In the genomic region with DNA sequence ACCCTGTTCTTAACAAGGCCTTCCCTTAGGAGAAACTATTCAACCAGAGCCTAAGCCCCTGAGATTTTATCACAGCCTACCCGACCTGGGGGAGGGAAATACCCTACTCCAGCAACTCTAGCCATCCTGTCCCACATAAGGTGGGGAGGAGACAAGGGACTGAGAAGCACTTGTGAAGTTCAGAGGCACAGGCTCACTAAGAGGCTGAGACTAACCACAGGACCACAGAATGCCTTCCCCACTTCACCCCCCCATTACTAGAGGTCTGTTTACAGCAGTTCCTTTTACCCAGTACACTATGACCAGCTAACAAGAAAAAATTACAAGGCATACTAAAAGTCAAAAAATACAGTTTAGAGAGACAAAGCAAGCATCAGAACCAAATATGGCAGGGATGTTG, we compare ENCODE assay signal across 15 cellular contexts.
A peak's percentile ranks its signal among the peaks of the same experiment; 100 is the strongest.
DNase-seq lines count a peak whose midpoint lies in the region; ATAC-seq and TF ChIP-seq lines count a peak whose summit lies in the region.
"Had no signal": no experiment of that assay in that cellular context is flagged by ENCODE, and none has a peak within 500 bp of the region (broad histone marks: within the 10 kb centered on the region; RNA-seq: fewer than 3 reads in every experiment).

No MANE protein-coding gene starts in this region.

- H3K36me3 ChIP-seq in mucosa of descending colon (ENCODE audit: low read depth): no peaks in the 10 kb centered on the region
- H3K36me3 ChIP-seq: esophagus squamous epithelium, upper lobe of left lung had no signal

- intact Hi-C loops in mucosa of descending colon (cut with DNase I, micrococcal nuclease): no loop called here

- H3K4me1 ChIP-seq in mucosa of descending colon (ENCODE audit: low read depth): no peaks in the 10 kb centered on the region
- H3K4me1 ChIP-seq: esophagus squamous epithelium, upper lobe of left lung had no signal

- no peak for TF ChIP-seq CTCF in mucosa of descending colon (IDR thresholded peaks at IDR 0.05)

- peak; percentile 42 for ATAC-seq in GM18858 (IDR thresholded peaks at IDR 0.05; ENCODE audit: unreplicated experiment)
- ATAC-seq in GM21786 (IDR thresholded peaks at IDR 0.05; ENCODE audit: unreplicated experiment): peak; percentile 73
- peak; percentile 85 for ATAC-seq in HG03378 (IDR thresholded peaks at IDR 0.05; ENCODE audit: unreplicated experiment)
- peak; percentile 55 for ATAC-seq in mucosa of descending colon
- ATAC-seq: sciatic nerve had no signal

- H3K9me3 ChIP-seq in mucosa of descending colon: no peaks in the 10 kb centered on the region
- H3K9me3 ChIP-seq: esophagus squamous epithelium, upper lobe of left lung had no signal

- DNase-seq in mucosa of descending colon (no peak), T-helper 9 cell (no peak), NCI-H446 treated with DMSO at 0.1 percent for 48 hours (lab: John Stamatoyannopoulos, UW) (no peak), SIG-M5 (lab: John Stamatoyannopoulos, UW) (no peak)
- DNase-seq in stimulated activated CD4-positive, alpha-beta T cell treated with anti-CD3 and anti-CD28 coated beads, Interleukin-2, amount 100 ng/mL, for 48 hours: no peak
- DNase-seq: activated CD4-positive, alpha-beta memory T cell treated with anti-CD3 and anti-CD28 coated beads, Interleukin-2, amount 10 ng/mL, durations not matched to agents 7 days and 5 days; activated naive CD4-positive, alpha-beta T cell treated with Interleukin-2 at 50 U/mL for 16 hours; caudate nucleus; esophagus squamous epithelium; NCI-H1930; upper lobe of left lung had no signal

- no peak overlapping the region for H3K4me3 ChIP-seq in mucosa of descending colon
- H3K4me3 ChIP-seq: esophagus squamous epithelium, upper lobe of left lung had no signal
